37 cellular contexts compared by ENCODE assay signal in the genomic region with DNA sequence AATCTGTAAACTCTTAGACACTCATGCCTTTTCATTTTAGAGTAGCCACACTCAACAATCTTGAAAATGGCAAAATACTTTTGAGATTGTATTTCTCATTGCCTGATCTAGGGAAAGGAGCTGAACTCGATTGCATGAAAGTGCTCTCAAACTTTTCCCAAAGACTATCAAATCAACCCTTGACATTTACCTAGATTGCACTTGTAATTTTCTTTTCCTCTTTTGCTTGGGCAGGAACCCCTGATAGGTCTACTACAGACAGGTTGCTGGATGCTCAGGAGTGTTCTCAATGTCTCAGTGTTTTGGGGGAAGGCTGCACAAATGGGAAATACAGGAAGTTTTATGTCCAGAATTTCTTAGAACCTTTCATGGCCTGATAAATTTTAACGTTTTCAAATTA.
"Had no signal": no experiment of that assay in that cellular context is flagged by ENCODE, and none has a peak within 500 bp of the region (broad histone marks: within the 10 kb centered on the region; RNA-seq: fewer than 3 reads in every experiment).

No MANE protein-coding gene starts in this region.

- H3K9me3 ChIP-seq: MG63 had no signal

- H3K4me3 ChIP-seq: MG63 had no signal

- H3K36me3 ChIP-seq: MG63 had no signal

- H3K27me3 ChIP-seq: MG63 had no signal

- DNase-seq: Karpas-422, Kasumi-1, KG1, MG63, MM.1S, MV-4-11, NCI-H1048, NCI-H1092, NCI-H1092 treated with DMSO at 0.1 percent for 48 hours, NCI-H1105, NCI-H1105 treated with DMSO at 0.1 percent for 48 hours, NCI-H1417, NCI-H1417 treated with DMSO at 0.1 percent for 48 hours, NCI-H1436, NCI-H1436 treated with DMSO at 0.1 percent for 48 hours, NCI-H146, NCI-H1694, NCI-H1694 treated with DMSO at 0.1 percent for 48 hours, NCI-H187, NCI-H187 treated with DMSO at 0.1 percent for 48 hours, NCI-H1930, NCI-H2029, NCI-H2029 treated with DMSO at 0.1 percent for 48 hours, NCI-H2081, NCI-H2081 treated with DMSO at 0.1 percent for 48 hours, NCI-H2107, NCI-H2171, NCI-H2171 treated with DMSO at 0.1 percent for 48 hours, NCI-H2227 treated with DMSO at 0.1 percent for 48 hours, NCI-H226, NCI-H345, NCI-H446, NCI-H446 treated with DMSO at 0.1 percent for 48 hours, NCI-H510A, NCI-H510A treated with DMSO at 0.1 percent for 48 hours, NCI-H524 had no signal

- H3K27ac ChIP-seq: KMS-11 had no signal
